19 cellular contexts compared by ENCODE assay signal in the genomic region with DNA sequence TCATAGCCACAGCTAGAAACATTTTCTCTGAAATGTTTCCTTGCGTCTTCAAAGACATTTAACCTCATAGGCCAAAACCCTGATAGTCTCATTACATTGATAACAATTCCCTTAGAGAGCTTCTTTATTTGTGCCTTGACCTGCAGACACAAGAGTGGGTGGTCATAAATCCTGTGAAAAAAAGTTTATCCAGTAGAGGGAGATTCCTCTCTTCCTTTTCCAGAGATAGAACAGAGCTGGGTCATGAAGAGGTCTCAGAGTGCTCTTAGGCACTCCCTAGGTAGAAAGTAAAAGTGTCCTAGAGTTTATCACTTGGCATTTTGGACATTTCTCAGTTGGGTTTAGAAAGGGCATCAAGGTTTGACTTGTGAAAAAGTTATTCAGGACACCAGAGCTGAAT.
"Had no signal": no experiment of that assay in that cellular context is flagged by ENCODE, and none has a peak within 500 bp of the region (broad histone marks: within the 10 kb centered on the region; RNA-seq: fewer than 3 reads in every experiment).

No MANE protein-coding gene starts in this region.

- H3K4me3 Mint-ChIP-seq: activated CD8-positive, alpha-beta memory T cell treated with anti-CD3 and anti-CD28 coated beads, Interleukin-2, amount 10 ng/mL, durations not matched to agents 7 days and 5 days; activated naive CD4-positive, alpha-beta T cell treated with anti-CD3 and anti-CD28 coated beads, Interleukin-2, amount 50 U/mL, for 24 hours; activated T-cell treated with anti-CD3 and anti-CD28 coated beads, Interleukin-2, amount 50 U/mL, for 24 hours had no signal

- H3K27me3 Mint-ChIP-seq: activated CD8-positive, alpha-beta memory T cell treated with anti-CD3 and anti-CD28 coated beads, Interleukin-2, amount 10 ng/mL, durations not matched to agents 7 days and 5 days; activated T-cell treated with anti-CD3 and anti-CD28 coated beads, Interleukin-2, amount 50 U/mL, for 24 hours had no signal

- ATAC-seq: activated CD8-positive, alpha-beta memory T cell treated with anti-CD3 and anti-CD28 coated beads, Interleukin-2, amount 10 ng/mL, durations not matched to agents 7 days and 5 days; body of pancreas; pancreas; stimulated activated naive CD8-positive, alpha-beta T cell treated with anti-CD3 and anti-CD28 coated beads, Interleukin-15, Interleukin-2, amounts not matched to agents 100 U/mL and 50 U/mL, for 24 hours had no signal

- H3K4me1 ChIP-seq: body of pancreas, pancreas, suprapubic skin, upper lobe of left lung had no signal

- H3K4me3 ChIP-seq: body of pancreas, pancreas, suprapubic skin, upper lobe of left lung had no signal

- H3K4me1 Mint-ChIP-seq: activated CD8-positive, alpha-beta memory T cell treated with anti-CD3 and anti-CD28 coated beads, Interleukin-2, amount 10 ng/mL, durations not matched to agents 7 days and 5 days; activated naive CD4-positive, alpha-beta T cell treated with anti-CD3 and anti-CD28 coated beads, Interleukin-2, amount 50 U/mL, for 24 hours had no signal

- H3K9me3 ChIP-seq: pancreas, suprapubic skin had no signal

- H3K27ac ChIP-seq: body of pancreas, epithelial cell of prostate, pancreas, suprapubic skin, upper lobe of left lung had no signal

- H3K36me3 ChIP-seq: pancreas, suprapubic skin, upper lobe of left lung had no signal

- H3K27ac Mint-ChIP-seq: activated CD8-positive, alpha-beta memory T cell treated with anti-CD3 and anti-CD28 coated beads, Interleukin-2, amount 10 ng/mL, durations not matched to agents 7 days and 5 days; activated naive CD4-positive, alpha-beta T cell treated with anti-CD3 and anti-CD28 coated beads, Interleukin-2, amount 50 U/mL, for 24 hours; activated T-cell treated with anti-CD3 and anti-CD28 coated beads, Interleukin-2, amount 50 U/mL, for 24 hours had no signal

- H3K27me3 ChIP-seq: body of pancreas, pancreas, suprapubic skin, upper lobe of left lung had no signal

- DNase-seq: activated CD4-positive, alpha-beta T cell treated with anti-CD3 and anti-CD28 coated beads for 1 hour; activated CD4-positive, alpha-beta T cell treated with anti-CD3 and anti-CD28 coated beads, Interleukin-2, amount 50 U/mL, for 48 hours; activated CD8-positive, alpha-beta memory T cell treated with anti-CD3 and anti-CD28 coated beads, Interleukin-2, amount 10 ng/mL, durations not matched to agents 7 days and 5 days; activated effector memory CD4-positive, alpha-beta T cell treated with Interleukin-2 at 50 U/mL for 16 hours; activated T-cell treated with anti-CD3 and anti-CD28 coated beads, Interleukin-2, amount 50 U/mL, for 24 hours; amniotic stem cell; body of pancreas; central memory CD4-positive, alpha-beta T cell; cortex of kidney; effector memory CD4-positive, alpha-beta T cell; mammary epithelial cell; pancreas; stimulated activated CD4-positive, alpha-beta T cell treated with anti-CD3 and anti-CD28 coated beads, Interleukin-4, amount 100 ng/mL, for 1 hour; stimulated activated CD8-positive, alpha-beta memory T cell treated with anti-CD3 and anti-CD28 coated beads, Interleukin-4, amount 100 ng/mL, for 48 hours; stimulated activated naive CD8-positive, alpha-beta T cell treated with anti-CD3 and anti-CD28 coated beads, Interleukin-15, Interleukin-2, amounts not matched to agents 100 U/mL and 50 U/mL, for 24 hours; upper lobe of left lung had no signal

- H3K36me3 Mint-ChIP-seq: activated CD8-positive, alpha-beta memory T cell treated with anti-CD3 and anti-CD28 coated beads, Interleukin-2, amount 10 ng/mL, durations not matched to agents 7 days and 5 days; activated naive CD4-positive, alpha-beta T cell treated with anti-CD3 and anti-CD28 coated beads, Interleukin-2, amount 50 U/mL, for 24 hours had no signal
